1 cellular context compared by ENCODE assay signal in genomic region chr17:18718643-18719098, GRCh38.
TF ChIP-seq lines count a peak whose summit lies in the region.
"Not testable (repeated sequence)": the region's sequence is repeated elsewhere in the genome, so short reads cannot be mapped to it uniquely, and the experiment has no call there.

No MANE protein-coding gene starts in this region.

TF ChIP-seq in A549, 52 proteins besides CTCF, POLR2A, EP300 and RAD21:
- TF ChIP-seq FOSL2 (IDR thresholded peaks at IDR 0.05): not testable (repeated sequence)
- peak; percentile 60 for TF ChIP-seq FOSL2 (CRISPR knock-in tag; IDR thresholded peaks at IDR 0.05)
